In the genomic region with DNA sequence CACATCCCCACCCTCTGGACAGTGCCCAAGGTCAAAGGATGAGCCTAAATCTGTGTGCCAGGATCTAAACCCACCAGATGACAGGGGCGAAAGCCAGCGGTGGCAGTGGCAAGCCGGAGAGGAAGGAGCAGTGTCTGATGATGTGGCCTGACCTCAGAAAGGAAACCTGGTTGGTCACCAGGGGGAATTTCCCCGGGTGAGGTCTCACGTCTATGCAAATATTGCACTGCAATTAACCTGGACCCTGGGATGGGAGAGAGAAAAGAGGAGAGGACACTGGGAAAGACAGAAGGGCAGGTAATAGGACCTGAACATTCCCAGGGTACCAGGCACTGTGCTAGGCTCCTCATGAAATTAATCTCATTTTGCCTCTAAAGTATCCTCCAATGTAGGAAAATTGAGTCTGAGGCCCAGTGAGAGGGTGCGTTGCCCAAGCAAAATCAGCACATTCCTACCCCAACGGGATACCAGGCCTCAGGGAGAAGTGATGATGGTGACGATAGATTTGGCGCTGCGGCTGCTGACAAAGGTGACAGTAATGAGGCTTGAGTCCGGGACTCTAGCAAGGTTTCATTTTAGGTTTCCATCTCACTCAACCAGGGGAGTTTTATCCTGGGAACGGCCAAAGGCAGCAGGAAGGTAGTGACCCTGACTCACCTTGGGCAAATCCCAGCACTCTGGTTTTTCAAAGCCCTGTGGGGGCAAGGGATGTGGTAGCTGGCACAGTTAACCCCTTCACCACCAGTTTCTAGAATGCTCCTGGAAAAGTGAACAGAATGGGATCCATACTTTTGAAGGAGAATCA, we compare ENCODE assay signal across 8 cellular contexts. TPM values are rescaled to one million over a fixed set of nuclear protein-coding genes. Genes with fewer than 3 reads are reported as not detected.
A peak's percentile ranks its signal among the peaks of the same experiment; 100 is the strongest.
DNase-seq lines count a peak whose midpoint lies in the region; ATAC-seq, FAIRE-seq and TF ChIP-seq lines count a peak whose summit lies in the region.

No MANE protein-coding gene starts in this region.

- H3K4me3 ChIP-seq in RWPE2 (ENCODE audit: severe bottlenecking) (no peak overlapping the region), K562 (no peak overlapping the region)

- H3K27ac ChIP-seq in RWPE2 (ENCODE audit: poor library complexity, severe bottlenecking), result peak overlapping the region; percentile 100
- no peak overlapping the region for H3K27ac ChIP-seq in K562 (ENCODE audit: extremely low read depth, low read depth, low read length)

- peaks cover 53 to 83% (median 71%) of the 10 kb centered on the region in 3 donors for H3K4me1 Mint-ChIP-seq in naive B cell

- H3K4me1 ChIP-seq in RWPE2 (ENCODE audit: insufficient read depth, poor library complexity, severe bottlenecking) (peaks cover 37% of the 10 kb centered on the region), K562 (replicated peaks in 1 of 2; ENCODE audit: control insufficient read depth in 2 of 2, insufficient read depth in 2 of 2, low read length in 2 of 2) (peaks cover 19 to 47% of the 10 kb centered on the region in 2 experiments)

- TF ChIP-seq POLR2A in K562 (conservative IDR thresholded peaks at IDR 0.05), result no peak

- no peaks in the 10 kb centered on the region for H3K79me2 ChIP-seq in K562 (ENCODE audit: control insufficient read depth, insufficient read depth, low read length)

- no peaks in the 10 kb centered on the region for H4K20me1 ChIP-seq in K562 (replicated peaks; ENCODE audit: control insufficient read depth, insufficient read depth, low read length)

- H3K9me3 ChIP-seq in RWPE2 (ENCODE audit: severe bottlenecking), result no peaks in the 10 kb centered on the region
- no peaks in the 10 kb centered on the region for H3K9me3 ChIP-seq in K562 (replicated peaks; ENCODE audit: control insufficient read depth, insufficient read depth, low read depth, low read length)

- H3K4me3 Mint-ChIP-seq in naive B cell, result peak overlapping the region in 7 of 8 donors; percentile 3 to 76 (median 52)

- intact Hi-C loops in K562 (cut with micrococcal nuclease), result no loop called here

- peak overlapping the region; percentile 83 to 98 (median 95) for H3K27ac Mint-ChIP-seq in naive B cell

- no peaks in the 10 kb centered on the region for H3K9me1 ChIP-seq in K562 (ENCODE audit: control insufficient read depth, insufficient read depth, low read length)

- H3K9me3 Mint-ChIP-seq in naive B cell, result no peaks in the 10 kb centered on the region

- no peak for FAIRE-seq in K562 (lab: Jason Lieb, UNC)

- H2AFZ ChIP-seq in K562 (ENCODE audit: low read depth, low read length), result no peak overlapping the region

- ATAC-seq in GM18858 (IDR thresholded peaks at IDR 0.05; ENCODE audit: unreplicated experiment), result peak; percentile 60
- peak; percentile 68 for ATAC-seq in HG02840 (IDR thresholded peaks at IDR 0.05; ENCODE audit: low FRiP score, unreplicated experiment)
- ATAC-seq in RWPE2 (ENCODE audit: low read depth), result peak; percentile 13; the same call in 2 of the 3 replicates
- ATAC-seq in K562, result no peak
- ATAC-seq in naive B cell (ENCODE audit: low read depth in 2 of 2), result peak; percentile 82 to 87

- TF ChIP-seq EP300 in K562 (IDR thresholded peaks at IDR 0.05; ENCODE audit: low read length), result no peak

- TF ChIP-seq RAD21 in K562 (CRISPR knock-in tag; conservative IDR thresholded peaks at IDR 0.05 in 1 of 2, IDR thresholded peaks at IDR 0.05 in 1 of 2), result no peak

- H3K36me3 Mint-ChIP-seq in naive B cell, result no peaks in the 10 kb centered on the region

- H3K9ac ChIP-seq in K562 (ENCODE audit: insufficient read depth in 1 of 2, low read depth in 2 of 2, low read length in 2 of 2), result no peak overlapping the region

- CTCF ChIA-PET in K562 (lab: Yijun Ruan, JAX; ENCODE audit: low intra/inter-chr PET ratio), result interaction anchor here (1.5 kb wide), 1 partner anchor 21 kb away, joined by 3 read pairs; no protein-coding TSS in a partner anchor

- no peak for DNase-seq in RWPE2 (ENCODE audit: low spot score)
- no peak for DNase-seq in K562 (ENCODE audit: extremely low read depth in 1 of 4, low spot score in 3 of 4)
- peak; percentile 45 for DNase-seq in naive B cell
- DNase-seq in SIG-M5 (lab: John Stamatoyannopoulos, UW), result no peak
- DNase-seq in islet precursor cell, result no peak
- no peak for DNase-seq in SKM-1 treated with dmso at 0.1 percent for 144 hours (lab: John Stamatoyannopoulos, UW; ENCODE audit: unreplicated experiment)

- in situ Hi-C loops in K562 (cut with MboI), result no loop called here

- no peak for TF ChIP-seq CTCF in RWPE2 (IDR thresholded peaks at IDR 0.05; ENCODE audit: poor library complexity, severe bottlenecking)
- TF ChIP-seq CTCF in K562 (IDR thresholded peaks at IDR 0.05 in 2 of 3, conservative IDR thresholded peaks at IDR 0.05 in 1 of 3; ENCODE audit: insufficient read depth in 2 of 3, low read depth in 1 of 3, low read length in 3 of 3), result no peak

- POLR2A ChIA-PET in K562 (lab: Yijun Ruan, JAX), result no interaction called here

- H3K27me3 ChIP-seq in RWPE2 (ENCODE audit: insufficient read depth, poor library complexity, severe bottlenecking) (no peaks in the 10 kb centered on the region), K562 (ENCODE audit: control insufficient read depth in 2 of 2, insufficient read depth in 2 of 2, low read length in 2 of 2) (no peaks in the 10 kb centered on the region; a peak in 1 of 5 replicates)

- no TSS peak for BruUV-seq in K562 (replicated peaks; lab: Mats Ljungman, UMichigan)

- no peaks in the 10 kb centered on the region for H3K36me3 ChIP-seq in RWPE2 (ENCODE audit: low read depth)
- no peaks in the 10 kb centered on the region for H3K36me3 ChIP-seq in K562 (ENCODE audit: control insufficient read depth, insufficient read depth, low read length)

- H3K4me2 ChIP-seq in K562 (ENCODE audit: insufficient read depth, low read length), result no peak overlapping the region

- no peaks in the 10 kb centered on the region for H3K27me3 Mint-ChIP-seq in naive B cell

- 82% methylated on average over 12 of the region's 12 CpGs for WGBS in K562 (ENCODE audit: insufficient coverage, low coverage, missing lambda C conversion rate)

TF ChIP-seq in K562, 482 proteins besides CTCF, POLR2A, EP300 and RAD21:
- TF ChIP-seq SMARCE1 (IDR thresholded peaks at IDR 0.05) (no peak), XRCC3 (IDR thresholded peaks at IDR 0.05) (no peak), RBM25 (IDR thresholded peaks at IDR 0.05; ENCODE audit: low read depth, low read length, severe bottlenecking) (peak; percentile 71), ATF2 (CRISPR knock-in tag; IDR thresholded peaks at IDR 0.05) (no peak), ETV1 (tag; conservative IDR thresholded peaks at IDR 0.05; ENCODE audit: low read depth) (no peak), CBFA2T3 (IDR thresholded peaks at IDR 0.05) (no peak), NR2C2 (CRISPR knock-in tag; IDR thresholded peaks at IDR 0.05) (no peak), NR2C2 (tag; IDR thresholded peaks at IDR 0.05) (0 out of 2 replicates have a peak, but pooled peaks have one; percentile 40), ZBTB12 (CRISPR knock-in tag; IDR thresholded peaks at IDR 0.05) (no peak)

RNA-seq across cellular contexts. Expression of gene TNIP1, which starts 13.4 kb away (rescaled TPM):
- total RNA-seq in K562 (2011; cell fraction: chromatin; rRNA removed; ENCODE audit: low replicate concordance), result 107 and 139 TPM in 2 replicates
- 57.9 and 62.4 TPM in 2 replicates for total RNA-seq in K562 (2011; cell fraction: nucleolus; rRNA removed)
- 79.0 and 111 TPM in 2 replicates for total RNA-seq in K562 (2011; cell fraction: nucleoplasm; rRNA removed)
- total RNA-seq in K562 (2014; rRNA removed), result 40.5 and 41.2 TPM in 2 replicates
- 13.9 and 18.4 TPM in 2 replicates for total RNA-seq in K562 (2014; rRNA removed; fragmentation: Illumina TruSeq; extraction: Trizol)
- total RNA-seq in K562 (2015; rRNA removed; fragmentation: Illumina TruSeq; extraction: Trizol), result 24.1 and 24.5 TPM in 2 replicates
- total RNA-seq in K562 (2021), result 41.0 and 42.6 TPM in 2 replicates
- polyA plus RNA-seq in K562 (2011; rRNA removed), result 26.9 and 35.4 TPM in 2 replicates
- 23.2 and 26.3 TPM in 2 replicates for polyA plus RNA-seq in K562 (2011; cell fraction: cytosol; rRNA removed)
- polyA plus RNA-seq in K562 (2011; cell fraction: nucleus; rRNA removed), result 43.5 and 44.0 TPM in 2 replicates
- polyA plus RNA-seq in K562 (2012), result 37.0 and 57.9 TPM in 2 replicates
- polyA plus RNA-seq in K562 (2014; fragmentation: Illumina TruSeq; extraction: Trizol), result 25.3 and 26.4 TPM in 2 replicates
- polyA plus RNA-seq in K562 (2014; fragmentation: Nextera tagmentation; extraction: Ambion mirVana), result under 1 TPM; 0.46 to 0.99 TPM
- 24.6 and 33.5 TPM in 2 replicates for polyA plus RNA-seq in K562 (2014; rRNA removed)
- polyA minus RNA-seq in K562 (2011; rRNA and poly(A)+ RNA removed), result 50.2 and 55.3 TPM in 2 replicates
- 31.5 and 54.0 TPM in 2 replicates for polyA minus RNA-seq in K562 (2011; cell fraction: cytosol; rRNA and poly(A)+ RNA removed)
- 33.0 and 56.4 TPM in 2 replicates for polyA minus RNA-seq in K562 (2011; cell fraction: nucleus; rRNA and poly(A)+ RNA removed)
- polyA plus RNA-seq in naive B cell (ENCODE audit: low read depth in 6 of 6), result 10 to 100 TPM; 36.2 to 68.2 (median 55.5) TPM
